Comparison of ENCODE assay signal across 2 cellular contexts in the genomic region with DNA sequence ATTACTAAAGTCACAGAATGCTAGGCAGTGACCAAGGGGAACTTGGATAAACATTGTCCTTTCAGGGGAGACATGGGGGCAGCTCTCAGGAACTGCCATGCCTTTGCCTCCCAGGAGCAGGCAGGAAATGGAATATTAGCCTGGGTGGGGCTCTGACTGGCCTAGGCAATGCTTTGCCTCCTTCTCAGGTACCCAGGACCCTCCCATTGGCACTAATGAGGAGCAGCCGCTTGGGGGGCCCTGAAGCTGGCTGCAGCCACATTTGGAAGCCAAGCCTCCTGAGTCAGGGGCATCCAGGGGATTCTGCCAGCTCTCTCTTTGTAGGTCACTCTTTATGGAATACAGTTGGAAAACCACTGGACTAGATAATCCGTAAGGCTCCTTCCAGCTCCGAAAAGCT.
TF ChIP-seq lines count a peak whose summit lies in the region.

No MANE protein-coding gene starts in this region.

TF ChIP-seq in GM23338, 12 proteins besides CTCF, POLR2A, EP300 and RAD21:
- TF ChIP-seq ZNF462 (CRISPR knock-in tag; IDR thresholded peaks at IDR 0.05) = no peak
- no peak for TF ChIP-seq EZH2phosphoT487 (IDR thresholded peaks at IDR 0.05; ENCODE audit: unreplicated experiment)
- no peak for TF ChIP-seq STAT1 (IDR thresholded peaks at IDR 0.05; ENCODE audit: unreplicated experiment)
- TF ChIP-seq NANOG (IDR thresholded peaks at IDR 0.05; ENCODE audit: borderline replicate concordance) = no peak

TF ChIP-seq in HepG2, 621 proteins besides CTCF, POLR2A, EP300 and RAD21:
- TF ChIP-seq ZNF501 (CRISPR knock-in tag; IDR thresholded peaks at IDR 0.05) (0 out of 2 replicates have a peak, but pooled peaks have one; percentile 2), TBL1XR1 (IDR thresholded peaks at IDR 0.05; ENCODE audit: borderline replicate concordance, low read length, partially characterized antibody) (no peak), ZNF850 (CRISPR knock-in tag; conservative IDR thresholded peaks at IDR 0.05) (no peak), POLR2G (IDR thresholded peaks at IDR 0.05; ENCODE audit: low read depth, low read length) (no peak)
